In the genomic region with DNA sequence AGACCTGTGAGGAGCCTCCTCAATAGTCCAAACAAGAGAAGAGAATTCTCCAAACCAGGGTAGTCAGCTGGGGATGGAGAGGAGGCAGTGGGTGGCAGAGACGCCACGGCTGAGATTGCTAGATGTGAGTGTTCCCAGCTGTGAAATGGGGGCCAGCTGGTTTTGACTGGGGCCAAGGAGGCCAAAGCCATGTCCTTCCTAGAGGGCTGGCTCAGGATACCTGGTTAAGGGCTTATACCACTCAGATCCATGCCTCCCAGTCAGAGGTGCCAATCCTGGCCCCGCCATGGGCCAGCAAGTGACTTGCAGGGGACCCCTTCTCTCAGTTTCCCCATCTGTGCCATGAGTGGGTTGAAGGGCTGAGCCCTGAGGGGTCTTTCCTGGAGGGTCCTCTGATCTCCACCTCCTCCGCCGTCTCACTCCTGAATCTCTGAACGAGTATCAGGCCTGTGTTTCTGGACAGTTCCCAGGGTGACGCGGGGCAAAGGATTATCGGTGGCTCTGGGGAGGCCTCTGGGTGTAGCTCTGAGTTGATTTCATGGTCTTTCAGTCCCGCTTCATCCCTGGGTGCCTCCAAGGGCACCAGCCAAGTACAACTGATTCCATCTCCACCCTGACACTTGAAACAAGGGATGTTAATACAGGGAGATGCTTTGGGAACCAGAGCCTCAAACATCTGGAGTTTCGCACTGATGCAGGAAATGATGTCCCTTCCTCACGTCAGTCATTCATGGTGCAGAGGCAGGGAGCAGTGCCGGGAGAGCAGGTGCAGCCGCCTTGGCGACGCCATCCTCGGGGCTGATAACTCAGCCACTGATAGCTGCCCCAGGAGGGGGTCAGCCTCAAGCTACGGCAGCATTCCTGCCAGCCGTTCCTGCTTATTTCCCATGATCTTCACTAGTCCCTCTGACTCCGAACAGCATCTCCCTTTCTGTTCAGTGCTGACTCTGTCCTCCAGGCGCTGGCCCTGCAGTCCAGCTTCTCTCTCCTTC, we compare ENCODE assay signal across 11 cellular contexts.
DNase-seq lines count a peak whose midpoint lies in the region; ATAC-seq and TF ChIP-seq lines count a peak whose summit lies in the region.
"Had no signal": no experiment of that assay in that cellular context is flagged by ENCODE, and none has a peak within 500 bp of the region (broad histone marks: within the 10 kb centered on the region; RNA-seq: fewer than 3 reads in every experiment).

No MANE protein-coding gene starts in this region.

- no peak overlapping the region for H3K23ac ChIP-seq in neuronal stem cell (ENCODE audit: low read depth, low read length, poor library complexity)

- peak overlapping the region; percentile 24 for H2BK15ac ChIP-seq in neuronal stem cell (ENCODE audit: low read length)

- H3K9me3 ChIP-seq in heart right ventricle (no peaks in the 10 kb centered on the region), neuronal stem cell (replicated peaks in 1 of 2; ENCODE audit: control insufficient read depth in 2 of 2, insufficient read depth in 1 of 2, low read depth in 1 of 2, low read length in 2 of 2) (no peaks in the 10 kb centered on the region), upper lobe of right lung (no peaks in the 10 kb centered on the region), vagina (no peaks in the 10 kb centered on the region)
- H3K9me3 ChIP-seq: SK-N-SH had no signal

- H2AK5ac ChIP-seq in neuronal stem cell (ENCODE audit: low read depth, low read length) = peak overlapping the region; percentile 57

- H2BK120ac ChIP-seq in neuronal stem cell (ENCODE audit: low read depth, low read length) = no peak overlapping the region

- H3K27ac ChIP-seq in heart right ventricle = peak overlapping the region in 9 of 10 donors; percentile 20 to 92 (median 83)
- H3K27ac ChIP-seq in neuronal stem cell (replicated peaks; ENCODE audit: low read length) = no peak overlapping the region
- no peak overlapping the region for H3K27ac ChIP-seq in upper lobe of right lung
- no peak overlapping the region for H3K27ac ChIP-seq in vagina
- H3K27ac ChIP-seq: dorsolateral prefrontal cortex had no signal

- ATAC-seq in Right ventricle myocardium inferior = peak; percentile 38
- ATAC-seq in heart right ventricle = peak in 6 of 8 donors; percentile 3 to 36 (median 18)
- no peak for ATAC-seq in upper lobe of right lung
- no peak for ATAC-seq in HG02884 (IDR thresholded peaks at IDR 0.05; ENCODE audit: unreplicated experiment)

- peaks cover 0 to 6% (median 0%) of the 10 kb centered on the region in 9 donors for H3K36me3 ChIP-seq in heart right ventricle
- no peaks in the 10 kb centered on the region for H3K36me3 ChIP-seq in neuronal stem cell (replicated peaks in 1 of 2; ENCODE audit: control insufficient read depth in 2 of 2, insufficient read depth in 2 of 2, low read length in 2 of 2)
- H3K36me3 ChIP-seq in upper lobe of right lung = no peaks in the 10 kb centered on the region
- no peaks in the 10 kb centered on the region for H3K36me3 ChIP-seq in vagina

- peaks cover 2% of the 10 kb centered on the region for H3K79me1 ChIP-seq in neuronal stem cell (ENCODE audit: low read depth, low read length)

- no peaks in the 10 kb centered on the region for H3K27me3 ChIP-seq in heart right ventricle
- no peaks in the 10 kb centered on the region for H3K27me3 ChIP-seq in neuronal stem cell (ENCODE audit: control insufficient read depth in 3 of 3, insufficient read depth in 3 of 3, low read depth in 1 of 3, low read length in 3 of 3)
- H3K27me3 ChIP-seq in upper lobe of right lung = no peaks in the 10 kb centered on the region
- H3K27me3 ChIP-seq in vagina = no peaks in the 10 kb centered on the region
- H3K27me3 ChIP-seq: dorsolateral prefrontal cortex had no signal

- no peak overlapping the region for H3K14ac ChIP-seq in neuronal stem cell (ENCODE audit: low read length)

- TF ChIP-seq CTCF in heart right ventricle (IDR thresholded peaks at IDR 0.05) = no peak
- TF ChIP-seq CTCF in upper lobe of right lung (IDR thresholded peaks at IDR 0.05) = no peak
- TF ChIP-seq CTCF in vagina (IDR thresholded peaks at IDR 0.05) = no peak

- intact Hi-C loops in Right ventricle myocardium inferior (cut with DNase I) = no loop called here
- intact Hi-C loops in cardiac septum (cut with DNase I) = no loop called here
- intact Hi-C loops in heart right ventricle (cut with DNase I) = loop anchor here in 9 of 10 donors (2.0 to 10.0 kb wide), 6 partner anchors 131 to 211 kb away; a partner anchor contains a TSS
- intact Hi-C loops in upper lobe of right lung (cut with DNase I) = no loop called here
- intact Hi-C loops in vagina (cut with DNase I) = no loop called here

- H3K4me1 ChIP-seq in heart right ventricle = peaks cover 21 to 73% (median 60%) of the 10 kb centered on the region in 9 donors
- H3K4me1 ChIP-seq in neuronal stem cell (ENCODE audit: control insufficient read depth in 2 of 2, insufficient read depth in 1 of 2, low read depth in 1 of 2, low read length in 2 of 2) = peaks cover 11 to 15% of the 10 kb centered on the region in 2 donors
- H3K4me1 ChIP-seq in upper lobe of right lung = peaks cover 38% of the 10 kb centered on the region
- H3K4me1 ChIP-seq in vagina = peaks cover 36% of the 10 kb centered on the region

- no peak for TF ChIP-seq POLR2A in vagina (IDR thresholded peaks at IDR 0.05)

- DNase-seq in Right ventricle myocardium inferior (ENCODE audit: missing footprints) (peak; percentile 66), cardiac septum (ENCODE audit: low spot score) (no peak), heart right ventricle (peak in 1 of 2 donors; percentile 52), neuronal stem cell (ENCODE audit: low spot score) (no peak), upper lobe of right lung (peak; percentile 48), vagina (ENCODE audit: extremely low spot score in 2 of 2) (no peak)
- DNase-seq in activated CD8-positive, alpha-beta memory T cell treated with anti-CD3 and anti-CD28 coated beads for 24 hours = no peak
- DNase-seq: NCI-H1048 had no signal

- no peak overlapping the region for H3K4me2 ChIP-seq in neuronal stem cell (ENCODE audit: insufficient read depth, low read length, poor library complexity, severe bottlenecking)
- H3K4me2 ChIP-seq: SK-N-SH had no signal

- H2BK5ac ChIP-seq in neuronal stem cell (ENCODE audit: low read length) = no peak overlapping the region

- H4K91ac ChIP-seq in neuronal stem cell (ENCODE audit: low read depth, low read length, poor library complexity) = no peak overlapping the region

- H4K8ac ChIP-seq in neuronal stem cell (ENCODE audit: low read depth, low read length) = no peak overlapping the region

- no peak overlapping the region for H3K18ac ChIP-seq in neuronal stem cell (ENCODE audit: low read length)

- H3K9ac ChIP-seq in neuronal stem cell (ENCODE audit: low read depth, low read length, poor library complexity) = no peak overlapping the region
- H3K9ac ChIP-seq: SK-N-SH had no signal

- no peak overlapping the region for H3K4ac ChIP-seq in neuronal stem cell (ENCODE audit: low read length)

- H2AFZ ChIP-seq in neuronal stem cell (ENCODE audit: low read length) = no peak overlapping the region

- WGBS in heart right ventricle, 2 donors = 67 to 77% methylated on average over 21 of the region's 21 CpGs
- WGBS in neuronal stem cell (ENCODE audit: extremely low coverage in 2 of 2, insufficient read length in 2 of 2, insufficient replicate concordance in 1 of 2), 2 donors = no CpG with 5 or more reads among the region's 21 CpGs

- H3K4me3 ChIP-seq in heart right ventricle (no peak overlapping the region), neuronal stem cell (ENCODE audit: low read length in 2 of 2) (no peak overlapping the region), upper lobe of right lung (no peak overlapping the region), vagina (no peak overlapping the region)
- H3K4me3 ChIP-seq: dorsolateral prefrontal cortex had no signal

- H2BK12ac ChIP-seq in neuronal stem cell (ENCODE audit: low read length) = no peak overlapping the region

Comparison
In these comparisons a context has a peak if more than half of its experiments do, and no peak if none do; other contexts are left out.
1. DNase-seq: peak in Right ventricle myocardium inferior (single experiment) and upper lobe of right lung (single experiment); none in cardiac septum (single experiment), neuronal stem cell (single experiment), activated CD8-positive, alpha-beta memory T cell treated with anti-CD3 and anti-CD28 coated beads for 24 hours (single experiment) and vagina (0 of 2).
2. intact Hi-C loops: an anchor here in heart right ventricle (2.0 to 10.0 kb wide); none called in Right ventricle myocardium inferior, cardiac septum, upper lobe of right lung and vagina.
3. ATAC-seq: peak in Right ventricle myocardium inferior (single experiment) and heart right ventricle (6 of 8); none in upper lobe of right lung (single experiment) and HG02884 (single experiment).
4. H3K27ac ChIP-seq: peak in heart right ventricle (9 of 10); none in neuronal stem cell (single experiment), upper lobe of right lung (single experiment) and vagina (single experiment).